1 cellular context compared by ENCODE assay signal in the genomic region with DNA sequence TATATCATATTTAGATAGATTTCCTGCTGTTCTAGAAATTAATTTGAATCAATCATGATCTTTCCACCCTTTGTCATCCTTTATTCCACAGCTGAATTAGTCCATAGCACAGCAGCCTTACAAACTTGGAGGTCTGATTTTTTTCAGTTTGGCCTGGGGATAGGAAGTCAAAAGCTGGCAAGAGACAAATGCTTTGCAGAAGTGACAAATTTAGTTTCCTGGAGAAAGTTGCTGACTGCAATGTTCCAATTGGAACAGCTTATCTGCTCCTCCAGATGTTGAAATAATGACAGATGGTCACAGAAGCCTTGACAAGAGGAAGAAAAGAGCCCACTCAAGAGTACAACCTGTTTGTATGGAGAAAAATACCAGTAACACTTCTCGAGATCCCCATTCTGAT.
TF ChIP-seq lines count a peak whose summit lies in the region.

No MANE protein-coding gene starts in this region.

TF ChIP-seq in GM23338, 12 proteins besides CTCF, POLR2A, EP300 and RAD21 (continued from another document):
- TF ChIP-seq, protein P1, sequence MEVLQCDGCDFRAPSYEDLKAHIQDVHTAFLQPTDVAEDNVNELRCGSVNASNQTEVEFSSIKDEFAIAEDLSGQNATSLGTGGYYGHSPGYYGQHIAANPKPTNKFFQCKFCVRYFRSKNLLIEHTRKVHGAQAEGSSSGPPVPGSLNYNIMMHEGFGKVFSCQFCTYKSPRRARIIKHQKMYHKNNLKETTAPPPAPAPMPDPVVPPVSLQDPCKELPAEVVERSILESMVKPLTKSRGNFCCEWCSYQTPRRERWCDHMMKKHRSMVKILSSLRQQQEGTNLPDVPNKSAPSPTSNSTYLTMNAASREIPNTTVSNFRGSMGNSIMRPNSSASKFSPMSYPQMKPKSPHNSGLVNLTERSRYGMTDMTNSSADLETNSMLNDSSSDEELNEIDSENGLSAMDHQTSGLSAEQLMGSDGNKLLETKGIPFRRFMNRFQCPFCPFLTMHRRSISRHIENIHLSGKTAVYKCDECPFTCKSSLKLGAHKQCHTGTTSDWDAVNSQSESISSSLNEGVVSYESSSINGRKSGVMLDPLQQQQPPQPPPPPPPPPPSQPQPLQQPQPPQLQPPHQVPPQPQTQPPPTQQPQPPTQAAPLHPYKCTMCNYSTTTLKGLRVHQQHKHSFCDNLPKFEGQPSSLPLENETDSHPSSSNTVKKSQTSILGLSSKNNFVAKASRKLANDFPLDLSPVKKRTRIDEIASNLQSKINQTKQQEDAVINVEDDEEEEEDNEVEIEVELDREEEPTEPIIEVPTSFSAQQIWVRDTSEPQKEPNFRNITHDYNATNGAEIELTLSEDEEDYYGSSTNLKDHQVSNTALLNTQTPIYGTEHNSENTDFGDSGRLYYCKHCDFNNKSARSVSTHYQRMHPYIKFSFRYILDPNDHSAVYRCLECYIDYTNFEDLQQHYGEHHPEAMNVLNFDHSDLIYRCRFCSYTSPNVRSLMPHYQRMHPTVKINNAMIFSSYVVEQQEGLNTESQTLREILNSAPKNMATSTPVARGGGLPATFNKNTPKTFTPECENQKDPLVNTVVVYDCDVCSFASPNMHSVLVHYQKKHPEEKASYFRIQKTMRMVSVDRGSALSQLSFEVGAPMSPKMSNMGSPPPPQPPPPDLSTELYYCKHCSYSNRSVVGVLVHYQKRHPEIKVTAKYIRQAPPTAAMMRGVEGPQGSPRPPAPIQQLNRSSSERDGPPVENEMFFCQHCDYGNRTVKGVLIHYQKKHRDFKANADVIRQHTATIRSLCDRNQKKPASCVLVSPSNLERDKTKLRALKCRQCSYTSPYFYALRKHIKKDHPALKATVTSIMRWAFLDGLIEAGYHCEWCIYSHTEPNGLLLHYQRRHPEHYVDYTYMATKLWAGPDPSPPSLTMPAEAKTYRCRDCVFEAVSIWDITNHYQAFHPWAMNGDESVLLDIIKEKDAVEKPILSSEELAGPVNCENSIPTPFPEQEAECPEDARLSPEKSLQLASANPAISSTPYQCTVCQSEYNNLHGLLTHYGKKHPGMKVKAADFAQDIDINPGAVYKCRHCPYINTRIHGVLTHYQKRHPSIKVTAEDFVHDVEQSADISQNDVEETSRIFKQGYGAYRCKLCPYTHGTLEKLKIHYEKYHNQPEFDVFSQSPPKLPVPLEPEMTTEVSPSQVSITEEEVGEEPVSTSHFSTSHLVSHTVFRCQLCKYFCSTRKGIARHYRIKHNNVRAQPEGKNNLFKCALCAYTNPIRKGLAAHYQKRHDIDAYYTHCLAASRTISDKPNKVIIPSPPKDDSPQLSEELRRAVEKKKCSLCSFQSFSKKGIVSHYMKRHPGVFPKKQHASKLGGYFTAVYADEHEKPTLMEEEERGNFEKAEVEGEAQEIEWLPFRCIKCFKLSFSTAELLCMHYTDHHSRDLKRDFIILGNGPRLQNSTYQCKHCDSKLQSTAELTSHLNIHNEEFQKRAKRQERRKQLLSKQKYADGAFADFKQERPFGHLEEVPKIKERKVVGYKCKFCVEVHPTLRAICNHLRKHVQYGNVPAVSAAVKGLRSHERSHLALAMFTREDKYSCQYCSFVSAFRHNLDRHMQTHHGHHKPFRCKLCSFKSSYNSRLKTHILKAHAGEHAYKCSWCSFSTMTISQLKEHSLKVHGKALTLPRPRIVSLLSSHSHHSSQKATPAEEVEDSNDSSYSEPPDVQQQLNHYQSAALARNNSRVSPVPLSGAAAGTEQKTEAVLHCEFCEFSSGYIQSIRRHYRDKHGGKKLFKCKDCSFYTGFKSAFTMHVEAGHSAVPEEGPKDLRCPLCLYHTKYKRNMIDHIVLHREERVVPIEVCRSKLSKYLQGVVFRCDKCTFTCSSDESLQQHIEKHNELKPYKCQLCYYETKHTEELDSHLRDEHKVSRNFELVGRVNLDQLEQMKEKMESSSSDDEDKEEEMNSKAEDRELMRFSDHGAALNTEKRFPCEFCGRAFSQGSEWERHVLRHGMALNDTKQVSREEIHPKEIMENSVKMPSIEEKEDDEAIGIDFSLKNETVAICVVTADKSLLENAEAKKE (CRISPR knock-in tag; IDR thresholded peaks at IDR 0.05) = no peak
- TF ChIP-seq POLR2AphosphoS5 (IDR thresholded peaks at IDR 0.05; ENCODE audit: low read depth) = no peak
